Comparison of ENCODE assay signal across 34 cellular contexts in genomic region chr14:87305345-87305744, GRCh38.
"Had no signal": no experiment of that assay in that cellular context is flagged by ENCODE, and none has a peak within 500 bp of the region (broad histone marks: within the 10 kb centered on the region; RNA-seq: fewer than 3 reads in every experiment).

No MANE protein-coding gene starts in this region.

- DNase-seq: Kasumi-1, KG1, MG63, MM.1S, MV-4-11, NCI-H1048, NCI-H1092, NCI-H1092 treated with DMSO at 0.1 percent for 48 hours, NCI-H1105, NCI-H1105 treated with DMSO at 0.1 percent for 48 hours, NCI-H1417, NCI-H1417 treated with DMSO at 0.1 percent for 48 hours, NCI-H1436, NCI-H1436 treated with DMSO at 0.1 percent for 48 hours, NCI-H146, NCI-H1694, NCI-H1694 treated with DMSO at 0.1 percent for 48 hours, NCI-H187, NCI-H187 treated with DMSO at 0.1 percent for 48 hours, NCI-H1930, NCI-H2029, NCI-H2029 treated with DMSO at 0.1 percent for 48 hours, NCI-H2081, NCI-H2081 treated with DMSO at 0.1 percent for 48 hours, NCI-H2107, NCI-H2171, NCI-H2171 treated with DMSO at 0.1 percent for 48 hours, NCI-H2227 treated with DMSO at 0.1 percent for 48 hours, NCI-H226, NCI-H345, NCI-H446, NCI-H446 treated with DMSO at 0.1 percent for 48 hours, NCI-H510A had no signal

- H3K27me3 ChIP-seq: MG63 had no signal

- H3K9ac ChIP-seq: KMS-11 had no signal

- H3K27ac ChIP-seq: KMS-11 had no signal

- H3K9me3 ChIP-seq: MG63 had no signal

- H3K4me2 ChIP-seq: KMS-11 had no signal

- H3K4me3 ChIP-seq: MG63 had no signal

- H3K36me3 ChIP-seq: MG63 had no signal
